26 cellular contexts compared by ENCODE assay signal in the genomic region with DNA sequence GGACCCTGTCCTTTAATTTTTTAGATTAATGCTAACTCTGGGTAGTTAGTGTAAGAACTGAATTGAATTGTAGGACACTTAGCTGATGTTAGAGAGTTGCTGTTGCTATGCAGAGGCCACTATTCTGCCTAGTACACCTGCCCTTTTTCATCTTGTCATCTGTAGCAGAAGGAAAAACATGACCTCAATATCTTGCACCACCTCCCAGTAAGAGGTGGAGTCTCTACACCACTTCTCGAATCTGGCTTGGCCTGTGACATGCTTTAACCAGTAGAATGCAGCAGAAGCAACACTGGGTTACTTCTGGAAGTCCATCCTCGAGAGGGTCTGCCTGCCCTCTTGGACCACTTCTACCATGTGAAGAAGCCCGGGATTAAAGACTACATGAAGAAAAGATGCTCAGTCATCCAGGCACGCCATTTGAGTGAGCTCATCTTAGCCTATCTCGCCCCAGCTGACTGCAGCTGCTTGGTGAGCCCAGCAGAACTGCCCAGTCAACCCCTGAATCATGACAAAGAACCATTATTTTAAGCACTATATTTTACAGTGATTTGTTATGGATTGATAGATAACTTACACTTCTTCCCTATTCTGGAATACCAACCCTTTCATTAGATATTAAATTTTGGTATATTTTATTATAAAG.
DNase-seq lines count a peak whose midpoint lies in the region; ATAC-seq and TF ChIP-seq lines count a peak whose summit lies in the region.
"Had no signal": no experiment of that assay in that cellular context is flagged by ENCODE, and none has a peak within 500 bp of the region (broad histone marks: within the 10 kb centered on the region; RNA-seq: fewer than 3 reads in every experiment).

No MANE protein-coding gene starts in this region.

- no peak overlapping the region for H3K27ac ChIP-seq in heart left ventricle
- H3K27ac ChIP-seq in dorsolateral prefrontal cortex: peak overlapping the region in 58 of 59 donors; percentile 10 to 94 (median 82)
- H3K27ac ChIP-seq in substantia nigra (ENCODE audit: low read depth, low read length, poor library complexity, severe bottlenecking): peak overlapping the region; percentile 75
- H3K27ac ChIP-seq: 22Rv1, psoas muscle had no signal

- H3K27me3 ChIP-seq in heart left ventricle (no peaks in the 10 kb centered on the region), dorsolateral prefrontal cortex (no peaks in the 10 kb centered on the region)

- H3K27ac Mint-ChIP-seq in activated naive CD4-positive, alpha-beta T cell treated with anti-CD3 and anti-CD28 coated beads, Interleukin-2, amount 10 ng/mL, durations not matched to agents 7 days and 5 days: no peak overlapping the region
- H3K27ac Mint-ChIP-seq: activated CD8-positive, alpha-beta T cell treated with anti-CD3 and anti-CD28 coated beads for 36 hours; activated naive CD4-positive, alpha-beta T cell treated with anti-CD3 and anti-CD28 coated beads, Interleukin-2, amount 50 U/mL, for 24 hours; stimulated activated naive CD8-positive, alpha-beta T cell treated with anti-CD3 and anti-CD28 coated beads, Interleukin-15, Interleukin-2, amounts not matched to agents 100 ng/mL and 50 ng/mL, for 24 hours had no signal

- H3K9me3 Mint-ChIP-seq in activated naive CD4-positive, alpha-beta T cell treated with anti-CD3 and anti-CD28 coated beads, Interleukin-2, amount 10 ng/mL, durations not matched to agents 7 days and 5 days: peaks cover 5% of the 10 kb centered on the region

- no peak for TF ChIP-seq POLR2A in heart left ventricle (IDR thresholded peaks at IDR 0.05)

- peak in 3 of 5 donors; percentile 20 to 71 (median 56) for DNase-seq in heart left ventricle
- DNase-seq in cardiac septum (ENCODE audit: low spot score): no peak
- peak in 4 of 10 donors; percentile 23 to 70 (median 46) for DNase-seq in dorsolateral prefrontal cortex
- DNase-seq in kidney tubule cell (ENCODE audit: low spot score): peak; percentile 53
- DNase-seq in substantia nigra (lab: John Stamatoyannopoulos, UW): peak in 24 of 49 donors; percentile 7 to 72 (median 26)
- DNase-seq in activated naive CD4-positive, alpha-beta T cell treated with anti-CD3 and anti-CD28 coated beads, Interleukin-2, amount 10 ng/mL, durations not matched to agents 7 days and 5 days: no peak
- no peak for DNase-seq in NCI-H510A (lab: John Stamatoyannopoulos, UW)
- DNase-seq in stimulated activated CD4-positive, alpha-beta T cell treated with anti-CD3 and anti-CD28 coated beads, Interleukin-1b, Interleukin-23, amount 100 ng/mL, for 48 hours: no peak
- DNase-seq: activated CD8-positive, alpha-beta T cell treated with anti-CD3 and anti-CD28 coated beads for 36 hours; activated T-cell treated with anti-CD3 and anti-CD28 coated beads, Interleukin-2, amount 50 U/mL, for 4 hours; AML-193; DMS79; foreskin fibroblast; Kasumi-1; mucosa of descending colon; NCI-H1048; psoas muscle; stimulated activated CD4-positive, alpha-beta T cell treated with anti-CD3 and anti-CD28 coated beads, Interleukin-4, amount 100 ng/mL, for 24 hours; T-helper 9 cell had no signal

- 62 to 86% (median 82%) methylated on average over 4 to 5 of the region's 5 CpGs for WGBS in heart left ventricle, 4 donors

- H3K9me3 ChIP-seq in heart left ventricle: peaks cover 0 to 14% (median 0%) of the 10 kb centered on the region in 12 donors
- H3K9me3 ChIP-seq: HAP-1, mucosa of descending colon, psoas muscle had no signal

- H3K36me3 Mint-ChIP-seq in activated naive CD4-positive, alpha-beta T cell treated with anti-CD3 and anti-CD28 coated beads, Interleukin-2, amount 10 ng/mL, durations not matched to agents 7 days and 5 days: no peaks in the 10 kb centered on the region

- CTCF ChIA-PET in activated naive CD4-positive, alpha-beta T cell treated with anti-CD3 and anti-CD28 coated beads, Interleukin-2, amount 10 ng/mL, durations not matched to agents 7 days and 5 days (lab: Charles Lee): no interaction called here

- ATAC-seq in heart left ventricle: peak in 3 of 4 donors; percentile 64 to 91 (median 65)
- ATAC-seq: activated CD4-positive, CD25-positive, alpha-beta regulatory T cell treated with anti-CD3 and anti-CD28 coated beads, Interleukin-2, amount 50 U/mL, for 24 hours; activated CD8-positive, alpha-beta T cell treated with anti-CD3 and anti-CD28 coated beads for 36 hours; activated T-cell treated with anti-CD3 and anti-CD28 coated beads, Interleukin-2, amount 50 U/mL, for 4 hours; left lobe of liver; mucosa of descending colon; psoas muscle had no signal

- H3K4me1 Mint-ChIP-seq in activated naive CD4-positive, alpha-beta T cell treated with anti-CD3 and anti-CD28 coated beads, Interleukin-2, amount 10 ng/mL, durations not matched to agents 7 days and 5 days: no peaks in the 10 kb centered on the region
- H3K4me1 Mint-ChIP-seq: activated naive CD4-positive, alpha-beta T cell treated with anti-CD3 and anti-CD28 coated beads, Interleukin-2, amount 50 U/mL, for 24 hours had no signal

- H3K4me1 ChIP-seq in heart left ventricle: no peaks in the 10 kb centered on the region
- H3K4me1 ChIP-seq: HAP-1, psoas muscle had no signal

- peaks cover 0 to 31% (median 0%) of the 10 kb centered on the region in 9 donors for H3K36me3 ChIP-seq in heart left ventricle
- H3K36me3 ChIP-seq: HAP-1 had no signal

- no peak overlapping the region for H3K4me3 ChIP-seq in heart left ventricle
- no peak overlapping the region for H3K4me3 ChIP-seq in dorsolateral prefrontal cortex
- H3K4me3 ChIP-seq: HAP-1, mucosa of descending colon, psoas muscle, smooth muscle cell had no signal

- H3K4me3 Mint-ChIP-seq in activated naive CD4-positive, alpha-beta T cell treated with anti-CD3 and anti-CD28 coated beads, Interleukin-2, amount 10 ng/mL, durations not matched to agents 7 days and 5 days: no peak overlapping the region
- H3K4me3 Mint-ChIP-seq: activated CD8-positive, alpha-beta T cell treated with anti-CD3 and anti-CD28 coated beads for 36 hours; activated naive CD4-positive, alpha-beta T cell treated with anti-CD3 and anti-CD28 coated beads, Interleukin-2, amount 50 U/mL, for 24 hours; activated T-cell treated with anti-CD3 and anti-CD28 coated beads, Interleukin-2, amount 50 U/mL, for 4 hours; stimulated activated naive CD8-positive, alpha-beta T cell treated with anti-CD3 and anti-CD28 coated beads, Interleukin-15, Interleukin-2, amounts not matched to agents 100 ng/mL and 50 ng/mL, for 24 hours had no signal

- TF ChIP-seq CTCF in heart left ventricle (IDR thresholded peaks at IDR 0.05) (no peak), dorsolateral prefrontal cortex (IDR thresholded peaks at IDR 0.05 in 54 of 56, conservative IDR thresholded peaks at IDR 0.05 in 2 of 56; ENCODE audit: low read depth in 1 of 56, partially characterized antibody in 56 of 56) (no peak)

- intact Hi-C loops in heart left ventricle (cut with DNase I): no loop called here
- intact Hi-C loops in cardiac septum (cut with DNase I): no loop called here
- intact Hi-C loops in dorsolateral prefrontal cortex (cut with DNase I): no loop called here

- no peaks in the 10 kb centered on the region for H3K27me3 Mint-ChIP-seq in activated naive CD4-positive, alpha-beta T cell treated with anti-CD3 and anti-CD28 coated beads, Interleukin-2, amount 10 ng/mL, durations not matched to agents 7 days and 5 days
- H3K27me3 Mint-ChIP-seq: activated CD8-positive, alpha-beta T cell treated with anti-CD3 and anti-CD28 coated beads for 36 hours; activated naive CD4-positive, alpha-beta T cell treated with anti-CD3 and anti-CD28 coated beads, Interleukin-2, amount 50 U/mL, for 24 hours; stimulated activated naive CD8-positive, alpha-beta T cell treated with anti-CD3 and anti-CD28 coated beads, Interleukin-15, Interleukin-2, amounts not matched to agents 100 ng/mL and 50 ng/mL, for 24 hours had no signal

Comparison
In these comparisons a context has a peak if more than half of its experiments do, and no peak if none do; other contexts are left out.
1. DNase-seq: peak in heart left ventricle (3 of 5) and kidney tubule cell (single experiment); none in cardiac septum (single experiment), activated naive CD4-positive, alpha-beta T cell treated with anti-CD3 and anti-CD28 coated beads, Interleukin-2, amount 10 ng/mL, durations not matched to agents 7 days and 5 days (single experiment), NCI-H510A (single experiment) and stimulated activated CD4-positive, alpha-beta T cell treated with anti-CD3 and anti-CD28 coated beads, Interleukin-1b, Interleukin-23, amount 100 ng/mL, for 48 hours (single experiment).
2. H3K27ac ChIP-seq: peak in dorsolateral prefrontal cortex (58 of 59) and substantia nigra (single experiment); none in heart left ventricle (0 of 12).